8 cellular contexts compared by ENCODE assay signal in genomic region chr3:132029182-132029902, GRCh38. TPM values are rescaled to one million over a fixed set of nuclear protein-coding genes. Genes with fewer than 3 reads are reported as not detected.
DNase-seq lines count a peak whose midpoint lies in the region; ATAC-seq and TF ChIP-seq lines count a peak whose summit lies in the region.

No MANE protein-coding gene starts in this region.

- H3K27me3 ChIP-seq in SJSA1 (replicated peaks): peaks cover 11% of the 10 kb centered on the region
- H3K27me3 ChIP-seq in cardiac muscle cell: peaks cover 33% of the 10 kb centered on the region

- H3K4me3 Mint-ChIP-seq in activated naive CD8-positive, alpha-beta T cell treated with anti-CD3 and anti-CD28 coated beads, Interleukin-2, amount 10 ng/mL, durations not matched to agents 7 days and 5 days: no peak overlapping the region
- H3K4me3 Mint-ChIP-seq in progenitor cell of endocrine pancreas (ENCODE audit: low read depth): no peak overlapping the region

- no peaks in the 10 kb centered on the region for H3K9me3 Mint-ChIP-seq in activated naive CD8-positive, alpha-beta T cell treated with anti-CD3 and anti-CD28 coated beads, Interleukin-2, amount 10 ng/mL, durations not matched to agents 7 days and 5 days
- no peaks in the 10 kb centered on the region for H3K9me3 Mint-ChIP-seq in progenitor cell of endocrine pancreas (ENCODE audit: low read depth)

- no peaks in the 10 kb centered on the region for H3K36me3 ChIP-seq in SJSA1
- H3K36me3 ChIP-seq in cardiac muscle cell: no peaks in the 10 kb centered on the region

- in situ Hi-C loops in G401 (cut with HindIII; ENCODE audit: low sequenced_read_pairs): no loop called here

- H3K27ac ChIP-seq in SJSA1: no peak overlapping the region
- H3K27ac ChIP-seq in cardiac muscle cell: no peak overlapping the region

- H3K4me3 ChIP-seq in NB4 (ENCODE audit: low read depth, low read length) (no peak overlapping the region), SJSA1 (no peak overlapping the region), cardiac muscle cell (no peak overlapping the region)

- H3K27ac Mint-ChIP-seq in activated naive CD8-positive, alpha-beta T cell treated with anti-CD3 and anti-CD28 coated beads, Interleukin-2, amount 10 ng/mL, durations not matched to agents 7 days and 5 days: no peak overlapping the region
- no peak overlapping the region for H3K27ac Mint-ChIP-seq in progenitor cell of endocrine pancreas

- no peak for TF ChIP-seq POLR2A in NB4 (IDR thresholded peaks at IDR 0.05; ENCODE audit: extremely low read depth, insufficient read length)

- no peaks in the 10 kb centered on the region for H3K36me3 Mint-ChIP-seq in activated naive CD8-positive, alpha-beta T cell treated with anti-CD3 and anti-CD28 coated beads, Interleukin-2, amount 10 ng/mL, durations not matched to agents 7 days and 5 days
- no peaks in the 10 kb centered on the region for H3K36me3 Mint-ChIP-seq in progenitor cell of endocrine pancreas (ENCODE audit: insufficient read depth)

- no peaks in the 10 kb centered on the region for H3K9me3 ChIP-seq in SJSA1 (replicated peaks)
- no peaks in the 10 kb centered on the region for H3K9me3 ChIP-seq in cardiac muscle cell (ENCODE audit: low read depth)

- TF ChIP-seq CTCF in NB4 (IDR thresholded peaks at IDR 0.05; ENCODE audit: low read depth, low read length) (peak; percentile 88), cardiac muscle cell (IDR thresholded peaks at IDR 0.05; ENCODE audit: low read depth, low read length) (peak; percentile 99), progenitor cell of endocrine pancreas (IDR thresholded peaks at IDR 0.05; ENCODE audit: unreplicated experiment) (peak; percentile 96)

- peak; percentile 60 for DNase-seq in G401 (ENCODE audit: low spot score)
- peak; percentile 69 for DNase-seq in HCEC 1CT
- DNase-seq in NB4 (ENCODE audit: low read depth): peak; percentile 75
- peak; percentile 44 to 76 for DNase-seq in SJSA1 (ENCODE audit: low read depth in 1 of 2, low spot score in 2 of 2)
- DNase-seq in activated naive CD8-positive, alpha-beta T cell treated with anti-CD3 and anti-CD28 coated beads, Interleukin-2, amount 10 ng/mL, durations not matched to agents 7 days and 5 days: peak; percentile 62
- peak; percentile 87 to 92 for DNase-seq in cardiac muscle cell (ENCODE audit: low read depth in 1 of 2, low spot score in 1 of 2)
- DNase-seq in progenitor cell of endocrine pancreas (ENCODE audit: low spot score, unreplicated experiment): peak; percentile 86

- H3K4me1 ChIP-seq in SJSA1 (replicated peaks) (0 out of 2 replicates have a peak, but pooled peaks cover 7% of the 10 kb centered on the region), cardiac muscle cell (ENCODE audit: low read depth) (peaks cover 3% of the 10 kb centered on the region)

- peaks cover 38% of the 10 kb centered on the region for H3K27me3 Mint-ChIP-seq in activated naive CD8-positive, alpha-beta T cell treated with anti-CD3 and anti-CD28 coated beads, Interleukin-2, amount 10 ng/mL, durations not matched to agents 7 days and 5 days
- peaks cover 41% of the 10 kb centered on the region for H3K27me3 Mint-ChIP-seq in progenitor cell of endocrine pancreas

- ATAC-seq in activated naive CD8-positive, alpha-beta T cell treated with anti-CD3 and anti-CD28 coated beads, Interleukin-2, amount 10 ng/mL, durations not matched to agents 7 days and 5 days (ENCODE audit: low read depth): peak; percentile 72
- no peak for ATAC-seq in HG03521 (IDR thresholded peaks at IDR 0.05; ENCODE audit: unreplicated experiment)

- H3K4me1 Mint-ChIP-seq in activated naive CD8-positive, alpha-beta T cell treated with anti-CD3 and anti-CD28 coated beads, Interleukin-2, amount 10 ng/mL, durations not matched to agents 7 days and 5 days: peaks cover 3% of the 10 kb centered on the region
- H3K4me1 Mint-ChIP-seq in progenitor cell of endocrine pancreas (ENCODE audit: low read depth): peaks cover 6% of the 10 kb centered on the region

- POLR2A ChIA-PET in activated naive CD8-positive, alpha-beta T cell treated with anti-CD3 and anti-CD28 coated beads, Interleukin-2, amount 10 ng/mL, durations not matched to agents 7 days and 5 days (lab: Charles Lee): no interaction called here

RNA-seq across cellular contexts. Expression of gene CPNE4, which starts 5.5 kb away (rescaled TPM):
- not detected in 2 replicates for total RNA-seq in G401 (2014; rRNA removed; shearing (Covaris generic))
- 0.29 TPM in 1 of 2 replicates, not detected in the other for total RNA-seq in SJSA1 (2014; rRNA removed; shearing (Covaris generic))
- total RNA-seq in activated naive CD8-positive, alpha-beta T cell treated with anti-CD3 and anti-CD28 coated beads, Interleukin-2, amount 10 ng/mL, durations not matched to agents 7 days and 5 days: not detected
- 2.7 and 7.6 TPM in 2 replicates for total RNA-seq in cardiac muscle cell
- 3.3 and 7.3 TPM in 2 replicates for polyA plus RNA-seq in cardiac muscle cell
- 4.6 and 5.5 TPM in 2 replicates for total RNA-seq in progenitor cell of endocrine pancreas
